11 cellular contexts compared by ENCODE assay signal in genomic region chrX:35726176-35726575, GRCh38.
DNase-seq lines count a peak whose midpoint lies in the region; ATAC-seq and TF ChIP-seq lines count a peak whose summit lies in the region.
"Had no signal": no experiment of that assay in that cellular context is flagged by ENCODE, and none has a peak within 500 bp of the region (broad histone marks: within the 10 kb centered on the region; RNA-seq: fewer than 3 reads in every experiment).

No MANE protein-coding gene starts in this region.

- H3K4me3 Mint-ChIP-seq in natural killer cell: no peak overlapping the region
- H3K4me3 Mint-ChIP-seq: activated CD4-positive, alpha-beta T cell treated with anti-CD3 and anti-CD28 coated beads for 36 hours had no signal

- peak; percentile 63 for DNase-seq in DMS53 (lab: John Stamatoyannopoulos, UW)
- peak; percentile 22 for DNase-seq in amniotic epithelial cell (ENCODE audit: low read depth)
- DNase-seq in kidney tubule cell (ENCODE audit: low spot score): peak; percentile 40
- no peak for DNase-seq in NCI-H2227 treated with DMSO at 0.1 percent for 48 hours (lab: John Stamatoyannopoulos, UW)
- DNase-seq in NCI-H1436 treated with DMSO at 0.1 percent for 48 hours (lab: John Stamatoyannopoulos, UW): no peak
- DNase-seq in GM19238 (ENCODE audit: insufficient read length, low spot score): no peak
- DNase-seq in natural killer cell: no peak
- DNase-seq: activated CD4-positive, alpha-beta T cell treated with anti-CD3 and anti-CD28 coated beads for 36 hours; Peyer's patch had no signal

- no peaks in the 10 kb centered on the region for H3K36me3 Mint-ChIP-seq in natural killer cell
- H3K36me3 Mint-ChIP-seq: activated naive CD4-positive, alpha-beta T cell treated with anti-CD3 and anti-CD28 coated beads, Interleukin-2, amount 50 U/mL, for 72 hours had no signal

- TF ChIP-seq CTCF in LNCAP (IDR thresholded peaks at IDR 0.05) (peak; percentile 38), natural killer cell (IDR thresholded peaks at IDR 0.05) (no peak)

- H3K4me1 Mint-ChIP-seq in natural killer cell: no peaks in the 10 kb centered on the region
- H3K4me1 Mint-ChIP-seq: activated CD4-positive, alpha-beta T cell treated with anti-CD3 and anti-CD28 coated beads for 36 hours had no signal

- H3K9me3 Mint-ChIP-seq in natural killer cell: peaks cover 4 to 7% of the 10 kb centered on the region in 2 donors
- H3K9me3 Mint-ChIP-seq: activated naive CD4-positive, alpha-beta T cell treated with anti-CD3 and anti-CD28 coated beads, Interleukin-2, amount 50 U/mL, for 72 hours had no signal

- no peak overlapping the region for H3K27ac Mint-ChIP-seq in natural killer cell
- H3K27ac Mint-ChIP-seq: activated CD4-positive, alpha-beta T cell treated with anti-CD3 and anti-CD28 coated beads for 36 hours; activated naive CD4-positive, alpha-beta T cell treated with anti-CD3 and anti-CD28 coated beads, Interleukin-2, amount 50 U/mL, for 72 hours had no signal

- no peak for ATAC-seq in natural killer cell
- ATAC-seq: activated CD4-positive, alpha-beta T cell treated with anti-CD3 and anti-CD28 coated beads for 36 hours; activated naive CD4-positive, alpha-beta T cell treated with anti-CD3 and anti-CD28 coated beads, Interleukin-2, amount 50 U/mL, for 72 hours had no signal

- H3K27me3 Mint-ChIP-seq in natural killer cell (ENCODE audit: low read depth in 2 of 2): no peaks in the 10 kb centered on the region
- H3K27me3 Mint-ChIP-seq: activated CD4-positive, alpha-beta T cell treated with anti-CD3 and anti-CD28 coated beads for 36 hours had no signal

- intact Hi-C loops in natural killer cell (cut with micrococcal nuclease): no loop called here

Comparison
In these comparisons a context has a peak if more than half of its experiments do, and no peak if none do; other contexts are left out.
1. DNase-seq: peak in DMS53 (single experiment), amniotic epithelial cell (single experiment) and kidney tubule cell (single experiment); none in NCI-H2227 treated with DMSO at 0.1 percent for 48 hours (single experiment), NCI-H1436 treated with DMSO at 0.1 percent for 48 hours (single experiment), GM19238 (single experiment) and natural killer cell (single experiment).